9 cellular contexts compared by ENCODE assay signal in genomic region chr10:70131560-70131937, GRCh38. TPM values are rescaled to one million over a fixed set of nuclear protein-coding genes. Genes with fewer than 3 reads are reported as not detected.
A peak's percentile ranks its signal among the peaks of the same experiment; 100 is the strongest.
DNase-seq lines count a peak whose midpoint lies in the region; ATAC-seq and TF ChIP-seq lines count a peak whose summit lies in the region.
"Had no signal": no experiment of that assay in that cellular context is flagged by ENCODE, and none has a peak within 500 bp of the region (broad histone marks: within the 10 kb centered on the region; RNA-seq: fewer than 3 reads in every experiment).

No MANE protein-coding gene starts in this region.

- DNase-seq in CD8-positive, alpha-beta T cell, result no peak
- DNase-seq in glomerular visceral epithelial cell (ENCODE audit: extremely low spot score) (no peak), NCI-H2171 (lab: John Stamatoyannopoulos, UW) (no peak)
- DNase-seq: KBM-7 had no signal

- peak overlapping the region; percentile 98 for H3K4me2 ChIP-seq in KMS-11

- H3K36me3 ChIP-seq in CD8-positive, alpha-beta T cell (ENCODE audit: insufficient read depth, low read length), result no peaks in the 10 kb centered on the region
- H3K36me3 ChIP-seq in KMS-11 (ENCODE audit: insufficient read depth), result no peaks in the 10 kb centered on the region
- H3K36me3 ChIP-seq in duodenal mucosa (ENCODE audit: control insufficient read depth in 1 of 2, insufficient read depth in 2 of 2, low read length in 2 of 2), result peaks cover 0 to 7% of the 10 kb centered on the region in 2 donors

- peaks cover 31% of the 10 kb centered on the region; the same call in 1 of the 2 replicates for H3K79me2 ChIP-seq in KMS-11 (ENCODE audit: insufficient read depth, low read depth)

- POLR2A ChIA-PET in CD8-positive, alpha-beta T cell (lab: Charles Lee), result interaction anchor here (0.9 kb wide), 1 partner anchor 38 kb away, joined by 3 read pairs; no protein-coding TSS in a partner anchor

- CTCF ChIA-PET in CD8-positive, alpha-beta T cell (lab: Charles Lee), result no interaction called here

- peaks cover 15% of the 10 kb centered on the region for H3K4me1 ChIP-seq in CD8-positive, alpha-beta T cell (ENCODE audit: insufficient read depth, low read length)
- H3K4me1 ChIP-seq in KMS-11 (ENCODE audit: low read depth, poor library complexity, severe bottlenecking) (peaks cover 19% of the 10 kb centered on the region), duodenal mucosa (ENCODE audit: control insufficient read depth in 1 of 2, insufficient read depth in 2 of 2, low read length in 2 of 2) (peaks cover 18 to 19% of the 10 kb centered on the region in 2 donors)

- H3K4me1 Mint-ChIP-seq in CD8-positive, alpha-beta T cell (ENCODE audit: low read depth), result peaks cover 23% of the 10 kb centered on the region
- peaks cover 6% of the 10 kb centered on the region for H3K4me1 Mint-ChIP-seq in nephron

- H3K27me3 ChIP-seq in CD8-positive, alpha-beta T cell (ENCODE audit: insufficient read depth, low read length), result no peaks in the 10 kb centered on the region
- H3K27me3 ChIP-seq in KMS-11 (ENCODE audit: insufficient read depth, low read depth) (no peaks in the 10 kb centered on the region), duodenal mucosa (ENCODE audit: control insufficient read depth in 1 of 2, insufficient read depth in 2 of 2, low read length in 2 of 2) (no peaks in the 10 kb centered on the region)

- no peak for ATAC-seq in CD8-positive, alpha-beta T cell
- no peak for ATAC-seq in HG03039 (IDR thresholded peaks at IDR 0.05; ENCODE audit: unreplicated experiment)
- ATAC-seq in HG02798 (IDR thresholded peaks at IDR 0.05; ENCODE audit: poor library complexity, unreplicated experiment), result no peak

- peak overlapping the region; percentile 92 for H3K4me3 Mint-ChIP-seq in CD8-positive, alpha-beta T cell
- H3K4me3 Mint-ChIP-seq in nephron, result peak overlapping the region; percentile 82 to 91 (median 83)

- peak overlapping the region; percentile 98; the same call in 1 of the 2 replicates for H2AFZ ChIP-seq in KMS-11 (ENCODE audit: low read depth)

- no peaks in the 10 kb centered on the region for H3K27me3 Mint-ChIP-seq in CD8-positive, alpha-beta T cell (ENCODE audit: low read depth)
- peaks cover 37% of the 10 kb centered on the region for H3K27me3 Mint-ChIP-seq in nephron (ENCODE audit: low read depth)

- H3K9ac ChIP-seq in KMS-11 (peak overlapping the region; percentile 98; the same call in 1 of the 2 replicates), duodenal mucosa (ENCODE audit: low read depth in 1 of 2, low read length in 2 of 2) (peak overlapping the region; percentile 94 to 97)

- H3K9me3 ChIP-seq in CD8-positive, alpha-beta T cell (ENCODE audit: low read length), result no peaks in the 10 kb centered on the region
- no peaks in the 10 kb centered on the region for H3K9me3 ChIP-seq in duodenal mucosa (ENCODE audit: control insufficient read depth in 1 of 2, low read length in 2 of 2)

- no peak overlapping the region for H3K4me3 ChIP-seq in CD8-positive, alpha-beta T cell (ENCODE audit: low read depth, low read length)
- H3K4me3 ChIP-seq in KMS-11 (IDR thresholded peaks at IDR 0.05; ENCODE audit: insufficient read depth, low read depth, low read length) (no peak overlapping the region), duodenal mucosa (ENCODE audit: low read depth in 1 of 2, low read length in 2 of 2) (peak overlapping the region; percentile 85 to 87)

- H3K27ac Mint-ChIP-seq in CD8-positive, alpha-beta T cell, result peak overlapping the region; percentile 88
- peak overlapping the region in 1 of 3 experiments; percentile 41 for H3K27ac Mint-ChIP-seq in nephron

- TF ChIP-seq CTCF in CD8-positive, alpha-beta T cell (IDR thresholded peaks at IDR 0.05), result no peak
- TF ChIP-seq CTCF in KMS-11 (conservative IDR thresholded peaks at IDR 0.05; ENCODE audit: low read depth, low read length) (no peak), nephron (IDR thresholded peaks at IDR 0.05; ENCODE audit: unreplicated experiment in 3 of 3) (no peak)

- no peak overlapping the region for H3K27ac ChIP-seq in CD8-positive, alpha-beta T cell (ENCODE audit: low read depth, low read length)
- H3K27ac ChIP-seq in KMS-11, result peak overlapping the region; percentile 75; the same call in 1 of the 2 replicates
- no peak overlapping the region for H3K27ac ChIP-seq in duodenal mucosa (ENCODE audit: low read depth, low read length)

- peaks cover 3% of the 10 kb centered on the region for H3K36me3 Mint-ChIP-seq in CD8-positive, alpha-beta T cell
- peaks cover 6% of the 10 kb centered on the region for H3K36me3 Mint-ChIP-seq in nephron (ENCODE audit: low read depth)

- intact Hi-C loops in CD8-positive, alpha-beta T cell (cut with DNase I, micrococcal nuclease), result no loop called here

- no peaks in the 10 kb centered on the region for H4K20me1 ChIP-seq in KMS-11 (ENCODE audit: insufficient read depth)

- H3K9me3 Mint-ChIP-seq in CD8-positive, alpha-beta T cell, result no peaks in the 10 kb centered on the region
- no peaks in the 10 kb centered on the region for H3K9me3 Mint-ChIP-seq in nephron

RNA-seq across cellular contexts. Expression of gene AIFM2, which starts 1.1 kb away (rescaled TPM):
- total RNA-seq in CD8-positive, alpha-beta T cell, result 1 to 10 TPM; 2.6 to 3.6 TPM

RNA-seq across cellular contexts. Expression of gene TYSND1, which starts 15.0 kb away (rescaled TPM):
- total RNA-seq in CD8-positive, alpha-beta T cell, result 10 to 100 TPM in 1 of 2 experiments, 1 to 10 TPM in 1; 9.6 to 10.3 TPM

RNA-seq across cellular contexts. Expression of gene SAR1A, which starts 38.8 kb away (rescaled TPM):
- total RNA-seq in CD8-positive, alpha-beta T cell, result 100 to 1,000 TPM; 196 to 206 TPM

Comparison
In these comparisons a context has a peak if more than half of its experiments do, and no peak if none do; other contexts are left out.
1. H3K4me3 ChIP-seq: peak in duodenal mucosa (2 of 2); none in CD8-positive, alpha-beta T cell (single experiment) and KMS-11 (single experiment).